ENCODE assay signal across 1 cellular context in the genomic region with DNA sequence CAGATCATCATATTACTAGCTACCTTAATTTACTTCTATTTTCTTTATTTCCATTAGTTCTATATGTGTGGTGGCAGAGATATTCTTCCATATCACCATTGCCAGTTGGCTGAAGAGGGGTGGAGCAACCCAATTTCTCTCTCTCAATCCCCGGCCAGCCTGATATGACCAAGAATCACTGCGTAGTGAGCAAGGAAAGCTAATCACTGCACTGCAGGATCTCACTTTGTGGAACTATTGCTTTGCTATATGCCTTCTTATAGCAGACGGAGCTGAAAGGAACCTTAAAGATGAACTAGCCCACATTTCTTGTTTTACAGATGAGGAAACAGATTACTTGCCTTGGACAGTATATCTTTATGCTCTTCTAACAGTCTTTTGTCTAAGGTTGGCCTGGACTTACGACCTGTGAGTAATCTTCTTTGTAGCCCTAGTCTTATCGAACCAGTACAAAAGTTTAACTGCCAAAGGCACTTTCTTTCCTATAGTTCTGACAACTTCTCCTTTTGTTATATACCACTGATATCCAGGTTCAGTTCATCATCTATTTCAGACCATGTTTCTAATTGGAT.
TF ChIP-seq lines count a peak whose summit lies in the region.

No MANE protein-coding gene starts in this region.

TF ChIP-seq in K562, 482 proteins besides CTCF, POLR2A, EP300 and RAD21 (continued from another document and continues in another):
- TF ChIP-seq, protein P1, sequence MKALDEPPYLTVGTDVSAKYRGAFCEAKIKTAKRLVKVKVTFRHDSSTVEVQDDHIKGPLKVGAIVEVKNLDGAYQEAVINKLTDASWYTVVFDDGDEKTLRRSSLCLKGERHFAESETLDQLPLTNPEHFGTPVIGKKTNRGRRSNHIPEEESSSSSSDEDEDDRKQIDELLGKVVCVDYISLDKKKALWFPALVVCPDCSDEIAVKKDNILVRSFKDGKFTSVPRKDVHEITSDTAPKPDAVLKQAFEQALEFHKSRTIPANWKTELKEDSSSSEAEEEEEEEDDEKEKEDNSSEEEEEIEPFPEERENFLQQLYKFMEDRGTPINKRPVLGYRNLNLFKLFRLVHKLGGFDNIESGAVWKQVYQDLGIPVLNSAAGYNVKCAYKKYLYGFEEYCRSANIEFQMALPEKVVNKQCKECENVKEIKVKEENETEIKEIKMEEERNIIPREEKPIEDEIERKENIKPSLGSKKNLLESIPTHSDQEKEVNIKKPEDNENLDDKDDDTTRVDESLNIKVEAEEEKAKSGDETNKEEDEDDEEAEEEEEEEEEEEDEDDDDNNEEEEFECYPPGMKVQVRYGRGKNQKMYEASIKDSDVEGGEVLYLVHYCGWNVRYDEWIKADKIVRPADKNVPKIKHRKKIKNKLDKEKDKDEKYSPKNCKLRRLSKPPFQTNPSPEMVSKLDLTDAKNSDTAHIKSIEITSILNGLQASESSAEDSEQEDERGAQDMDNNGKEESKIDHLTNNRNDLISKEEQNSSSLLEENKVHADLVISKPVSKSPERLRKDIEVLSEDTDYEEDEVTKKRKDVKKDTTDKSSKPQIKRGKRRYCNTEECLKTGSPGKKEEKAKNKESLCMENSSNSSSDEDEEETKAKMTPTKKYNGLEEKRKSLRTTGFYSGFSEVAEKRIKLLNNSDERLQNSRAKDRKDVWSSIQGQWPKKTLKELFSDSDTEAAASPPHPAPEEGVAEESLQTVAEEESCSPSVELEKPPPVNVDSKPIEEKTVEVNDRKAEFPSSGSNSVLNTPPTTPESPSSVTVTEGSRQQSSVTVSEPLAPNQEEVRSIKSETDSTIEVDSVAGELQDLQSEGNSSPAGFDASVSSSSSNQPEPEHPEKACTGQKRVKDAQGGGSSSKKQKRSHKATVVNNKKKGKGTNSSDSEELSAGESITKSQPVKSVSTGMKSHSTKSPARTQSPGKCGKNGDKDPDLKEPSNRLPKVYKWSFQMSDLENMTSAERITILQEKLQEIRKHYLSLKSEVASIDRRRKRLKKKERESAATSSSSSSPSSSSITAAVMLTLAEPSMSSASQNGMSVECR (CRISPR knock-in tag; IDR thresholded peaks at IDR 0.05), result no peak
- TF ChIP-seq CREB5 (CRISPR knock-in tag; IDR thresholded peaks at IDR 0.05) (no peak), SP2 (IDR thresholded peaks at IDR 0.05; ENCODE audit: extremely low read depth, low read depth, low read length, poor library complexity, severe bottlenecking) (no peak), CBFA2T2 (conservative IDR thresholded peaks at IDR 0.05) (peak; percentile 74), NCOR1 (IDR thresholded peaks at IDR 0.05) (peak; percentile 42), ELF4 (CRISPR knock-in tag; IDR thresholded peaks at IDR 0.05) (peak; percentile 64; the same call in 1 of the 2 replicates), SRSF3 (IDR thresholded peaks at IDR 0.05; ENCODE audit: insufficient read depth, low read length) (no peak), PCBP2 (IDR thresholded peaks at IDR 0.05; ENCODE audit: low read depth, low read length, poor library complexity, severe bottlenecking) (no peak), ZFP1 (CRISPR knock-in tag; IDR thresholded peaks at IDR 0.05) (no peak), SMAD3 (CRISPR knock-in tag; conservative IDR thresholded peaks at IDR 0.05) (no peak), BRCA1 (IDR thresholded peaks at IDR 0.05) (no peak), BRCA1 (CRISPR knock-in tag; IDR thresholded peaks at IDR 0.05) (no peak), GATAD2B (IDR thresholded peaks at IDR 0.05; ENCODE audit: borderline replicate concordance) (no peak), NFE2L1 (tag; IDR thresholded peaks at IDR 0.05; ENCODE audit: borderline replicate concordance, low read depth) (no peak), CEBPG (CRISPR knock-in tag; IDR thresholded peaks at IDR 0.05) (no peak), CEBPG (tag; conservative IDR thresholded peaks at IDR 0.05 in 1 of 2, IDR thresholded peaks at IDR 0.05 in 1 of 2) (no peak), KAT8 (IDR thresholded peaks at IDR 0.05; ENCODE audit: low read depth) (no peak), HDAC8 (tag; IDR thresholded peaks at IDR 0.05) (no peak), ZNF436 (CRISPR knock-in tag; IDR thresholded peaks at IDR 0.05) (no peak), POLR2B (IDR thresholded peaks at IDR 0.05; ENCODE audit: low read depth, partially characterized antibody) (no peak), LCOR (CRISPR knock-in tag; IDR thresholded peaks at IDR 0.05) (peak; percentile 84; the same call in 1 of the 2 replicates), SOX6 (IDR thresholded peaks at IDR 0.05) (peak; percentile 56), TCF3 (CRISPR knock-in tag; IDR thresholded peaks at IDR 0.05) (peak; percentile 82), RUNX1 (IDR thresholded peaks at IDR 0.05; ENCODE audit: low read depth) (no peak), VEZF1 (CRISPR knock-in tag; IDR thresholded peaks at IDR 0.05) (no peak), TCFL5 (CRISPR knock-in tag; conservative IDR thresholded peaks at IDR 0.05) (no peak), ZNF511 (CRISPR knock-in tag; IDR thresholded peaks at IDR 0.05) (no peak), NFIC (IDR thresholded peaks at IDR 0.05) (0 out of 2 replicates have a peak, but pooled peaks have one; percentile 6), JUN (IDR thresholded peaks at IDR 0.05; ENCODE audit: borderline replicate concordance, low read depth, low read length) (no peak), JUN (CRISPR knock-in tag; IDR thresholded peaks at IDR 0.05; ENCODE audit: borderline replicate concordance) (no peak), FOXK1 (CRISPR knock-in tag; IDR thresholded peaks at IDR 0.05; ENCODE audit: borderline replicate concordance) (no peak), NFXL1 (CRISPR knock-in tag; IDR thresholded peaks at IDR 0.05) (no peak), TEAD4 (IDR thresholded peaks at IDR 0.05; ENCODE audit: low read length) (peak; percentile 83), TEAD4 (CRISPR knock-in tag; IDR thresholded peaks at IDR 0.05; ENCODE audit: borderline replicate concordance) (no peak), ZNF561 (CRISPR knock-in tag; conservative IDR thresholded peaks at IDR 0.05) (no peak)
- TF ChIP-seq, protein P2, sequence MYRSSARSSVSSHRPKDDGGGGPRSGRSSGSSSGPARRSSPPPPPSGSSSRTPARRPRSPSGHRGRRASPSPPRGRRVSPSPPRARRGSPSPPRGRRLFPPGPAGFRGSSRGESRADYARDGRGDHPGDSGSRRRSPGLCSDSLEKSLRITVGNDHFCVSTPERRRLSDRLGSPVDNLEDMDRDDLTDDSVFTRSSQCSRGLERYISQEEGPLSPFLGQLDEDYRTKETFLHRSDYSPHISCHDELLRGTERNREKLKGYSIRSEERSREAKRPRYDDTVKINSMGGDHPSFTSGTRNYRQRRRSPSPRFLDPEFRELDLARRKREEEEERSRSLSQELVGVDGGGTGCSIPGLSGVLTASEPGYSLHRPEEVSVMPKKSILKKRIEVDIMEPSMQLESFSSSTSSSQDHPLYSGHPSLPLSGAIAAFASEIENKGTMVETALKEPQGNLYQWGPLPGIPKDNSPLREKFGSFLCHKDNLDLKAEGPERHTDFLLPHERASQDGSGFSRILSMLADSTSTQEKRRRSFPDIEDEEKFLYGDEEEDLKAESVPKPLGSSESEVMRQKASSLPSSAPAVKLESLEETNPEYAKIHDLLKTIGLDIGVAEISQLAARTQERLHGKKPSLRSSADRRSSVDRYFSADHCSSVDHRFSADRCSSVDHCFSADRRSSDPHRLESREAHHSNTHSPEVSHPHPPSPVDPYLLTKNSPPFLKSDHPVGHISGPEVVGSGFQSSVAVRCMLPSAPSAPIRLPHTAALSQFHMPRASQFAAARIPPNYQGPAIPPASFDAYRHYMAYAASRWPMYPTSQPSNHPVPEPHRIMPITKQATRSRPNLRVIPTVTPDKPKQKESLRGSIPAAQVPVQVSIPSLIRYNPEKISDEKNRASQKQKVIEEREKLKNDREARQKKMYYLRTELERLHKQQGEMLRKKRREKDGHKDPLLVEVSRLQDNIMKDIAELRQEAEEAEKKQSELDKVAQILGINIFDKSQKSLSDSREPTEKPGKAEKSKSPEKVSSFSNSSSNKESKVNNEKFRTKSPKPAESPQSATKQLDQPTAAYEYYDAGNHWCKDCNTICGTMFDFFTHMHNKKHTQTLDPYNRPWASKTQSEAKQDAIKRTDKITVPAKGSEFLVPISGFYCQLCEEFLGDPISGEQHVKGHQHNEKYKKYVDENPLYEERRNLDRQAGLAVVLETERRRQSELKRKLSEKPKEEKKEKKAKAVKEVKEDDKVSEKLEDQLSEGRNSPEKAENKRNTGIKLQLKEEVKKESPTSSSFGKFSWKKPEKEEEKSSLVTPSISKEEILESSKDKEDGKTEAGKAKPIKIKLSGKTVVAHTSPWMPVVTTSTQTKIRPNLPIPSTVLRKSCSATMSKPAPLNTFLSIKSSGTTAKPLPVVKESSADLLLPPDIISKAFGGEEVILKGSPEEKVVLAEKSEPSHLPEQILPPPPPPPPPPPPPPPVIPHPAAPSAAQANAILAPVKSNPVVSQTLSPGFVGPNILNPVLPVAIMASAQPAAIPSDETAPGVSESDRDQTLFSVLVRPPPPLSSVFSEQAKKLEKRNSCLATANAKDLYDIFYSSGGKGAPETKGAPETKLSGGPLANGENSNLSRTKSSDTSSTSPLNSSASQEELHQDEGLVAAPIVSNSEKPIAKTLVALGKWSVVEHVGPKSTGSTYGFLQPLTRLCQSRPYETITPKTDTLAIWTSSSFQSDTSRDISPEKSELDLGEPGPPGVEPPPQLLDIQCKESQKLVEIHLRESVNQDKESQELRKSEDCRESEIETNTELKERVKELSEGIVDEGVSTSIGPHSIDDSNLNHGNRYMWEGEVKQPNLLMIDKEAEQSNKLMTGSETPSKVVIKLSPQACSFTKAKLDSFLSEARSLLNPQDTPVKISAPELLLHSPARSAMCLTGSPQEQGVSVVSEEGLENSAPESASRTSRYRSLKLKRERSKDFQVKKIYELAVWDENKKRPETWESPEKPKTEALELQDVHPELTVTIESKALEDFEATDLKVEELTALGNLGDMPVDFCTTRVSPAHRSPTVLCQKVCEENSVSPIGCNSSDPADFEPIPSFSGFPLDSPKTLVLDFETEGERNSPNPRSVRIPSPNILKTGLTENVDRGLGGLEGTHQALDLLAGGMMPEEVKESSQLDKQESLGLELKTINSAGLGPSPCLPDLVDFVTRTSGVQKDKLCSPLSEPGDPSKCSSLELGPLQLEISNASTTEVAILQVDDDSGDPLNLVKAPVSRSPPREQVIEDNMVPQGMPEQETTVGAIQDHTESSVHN (IDR thresholded peaks at IDR 0.05; ENCODE audit: borderline replicate concordance in 1 of 2, low read depth in 1 of 2), result no peak
- TF ChIP-seq, protein P3, sequence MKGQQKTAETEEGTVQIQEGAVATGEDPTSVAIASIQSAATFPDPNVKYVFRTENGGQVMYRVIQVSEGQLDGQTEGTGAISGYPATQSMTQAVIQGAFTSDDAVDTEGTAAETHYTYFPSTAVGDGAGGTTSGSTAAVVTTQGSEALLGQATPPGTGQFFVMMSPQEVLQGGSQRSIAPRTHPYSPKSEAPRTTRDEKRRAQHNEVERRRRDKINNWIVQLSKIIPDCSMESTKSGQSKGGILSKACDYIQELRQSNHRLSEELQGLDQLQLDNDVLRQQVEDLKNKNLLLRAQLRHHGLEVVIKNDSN (CRISPR knock-in tag; IDR thresholded peaks at IDR 0.05), result no peak
- TF ChIP-seq, protein P4, sequence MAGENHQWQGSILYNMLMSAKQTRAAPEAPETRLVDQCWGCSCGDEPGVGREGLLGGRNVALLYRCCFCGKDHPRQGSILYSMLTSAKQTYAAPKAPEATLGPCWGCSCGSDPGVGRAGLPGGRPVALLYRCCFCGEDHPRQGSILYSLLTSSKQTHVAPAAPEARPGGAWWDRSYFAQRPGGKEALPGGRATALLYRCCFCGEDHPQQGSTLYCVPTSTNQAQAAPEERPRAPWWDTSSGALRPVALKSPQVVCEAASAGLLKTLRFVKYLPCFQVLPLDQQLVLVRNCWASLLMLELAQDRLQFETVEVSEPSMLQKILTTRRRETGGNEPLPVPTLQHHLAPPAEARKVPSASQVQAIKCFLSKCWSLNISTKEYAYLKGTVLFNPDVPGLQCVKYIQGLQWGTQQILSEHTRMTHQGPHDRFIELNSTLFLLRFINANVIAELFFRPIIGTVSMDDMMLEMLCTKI (IDR thresholded peaks at IDR 0.05; ENCODE audit: partially characterized antibody), result no peak
- TF ChIP-seq, protein P5, sequence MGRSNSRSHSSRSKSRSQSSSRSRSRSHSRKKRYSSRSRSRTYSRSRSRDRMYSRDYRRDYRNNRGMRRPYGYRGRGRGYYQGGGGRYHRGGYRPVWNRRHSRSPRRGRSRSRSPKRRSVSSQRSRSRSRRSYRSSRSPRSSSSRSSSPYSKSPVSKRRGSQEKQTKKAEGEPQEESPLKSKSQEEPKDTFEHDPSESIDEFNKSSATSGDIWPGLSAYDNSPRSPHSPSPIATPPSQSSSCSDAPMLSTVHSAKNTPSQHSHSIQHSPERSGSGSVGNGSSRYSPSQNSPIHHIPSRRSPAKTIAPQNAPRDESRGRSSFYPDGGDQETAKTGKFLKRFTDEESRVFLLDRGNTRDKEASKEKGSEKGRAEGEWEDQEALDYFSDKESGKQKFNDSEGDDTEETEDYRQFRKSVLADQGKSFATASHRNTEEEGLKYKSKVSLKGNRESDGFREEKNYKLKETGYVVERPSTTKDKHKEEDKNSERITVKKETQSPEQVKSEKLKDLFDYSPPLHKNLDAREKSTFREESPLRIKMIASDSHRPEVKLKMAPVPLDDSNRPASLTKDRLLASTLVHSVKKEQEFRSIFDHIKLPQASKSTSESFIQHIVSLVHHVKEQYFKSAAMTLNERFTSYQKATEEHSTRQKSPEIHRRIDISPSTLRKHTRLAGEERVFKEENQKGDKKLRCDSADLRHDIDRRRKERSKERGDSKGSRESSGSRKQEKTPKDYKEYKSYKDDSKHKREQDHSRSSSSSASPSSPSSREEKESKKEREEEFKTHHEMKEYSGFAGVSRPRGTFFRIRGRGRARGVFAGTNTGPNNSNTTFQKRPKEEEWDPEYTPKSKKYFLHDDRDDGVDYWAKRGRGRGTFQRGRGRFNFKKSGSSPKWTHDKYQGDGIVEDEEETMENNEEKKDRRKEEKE (IDR thresholded peaks at IDR 0.05; ENCODE audit: borderline replicate concordance in 1 of 2, control insufficient read depth in 1 of 2, low read depth in 2 of 2, low read length in 1 of 2), result no peak
